ENCODE assay signal across 11 cellular contexts in genomic region chr22:46596819-46597218, GRCh38. TPM values are rescaled to one million over a fixed set of nuclear protein-coding genes. Genes with fewer than 3 reads are reported as not detected.
DNase-seq lines count a peak whose midpoint lies in the region; ATAC-seq and TF ChIP-seq lines count a peak whose summit lies in the region.
"Had no signal": no experiment of that assay in that cellular context is flagged by ENCODE, and none has a peak within 500 bp of the region (broad histone marks: within the 10 kb centered on the region; RNA-seq: fewer than 3 reads in every experiment).

No MANE protein-coding gene starts in this region.

- peaks cover 97% of the 10 kb centered on the region for H3K4me1 Mint-ChIP-seq in dendritic cell treated with granulocyte-macrophage colony-stimulating factor and Interleukin-4, amounts not matched to agents 40 ng/mL and 50 ng/mL, for 4 days (ENCODE audit: low read depth)

- no peaks in the 10 kb centered on the region for H3K79me2 ChIP-seq in trophoblast cell (ENCODE audit: control insufficient read depth, insufficient read depth, low read length, poor library complexity)

- no peak for ATAC-seq in SK-N-SH treated with all-trans-retinoic acid at 6 μM for 48 hours
- no peak for ATAC-seq in HG03097 (IDR thresholded peaks at IDR 0.05; ENCODE audit: low FRiP score, unreplicated experiment)
- ATAC-seq in gastrocnemius medialis: no peak
- ATAC-seq: naive thymus-derived CD8-positive, alpha-beta T cell had no signal

- no peak overlapping the region for H3K18ac ChIP-seq in trophoblast cell (ENCODE audit: low read length)

- intact Hi-C loops in dendritic cell treated with granulocyte-macrophage colony-stimulating factor and Interleukin-4, amounts not matched to agents 40 ng/mL and 50 ng/mL, for 4 days (cut with micrococcal nuclease): no loop called here
- intact Hi-C loops in gastrocnemius medialis (cut with DNase I; ENCODE audit: low total_unique reads): no loop called here

- TF ChIP-seq CTCF in gastrocnemius medialis (IDR thresholded peaks at IDR 0.05 in 4 of 5, conservative IDR thresholded peaks at IDR 0.05 in 1 of 5): no peak

- no peak overlapping the region for H3K14ac ChIP-seq in trophoblast cell (ENCODE audit: low read length)

- no peak overlapping the region for H4K91ac ChIP-seq in trophoblast cell (ENCODE audit: low read depth, low read length)

- H3K79me1 ChIP-seq in trophoblast cell (ENCODE audit: low read length): no peaks in the 10 kb centered on the region

- peaks cover 0 to under 1% of the 10 kb centered on the region in 2 experiments for H3K36me3 ChIP-seq in trophoblast cell (ENCODE audit: control insufficient read depth in 1 of 2, insufficient read depth in 2 of 2, low read length in 2 of 2)
- H3K36me3 ChIP-seq in gastrocnemius medialis: no peaks in the 10 kb centered on the region

- H3K9me3 ChIP-seq in trophoblast cell (ENCODE audit: insufficient read depth, low read depth, low read length): no peaks in the 10 kb centered on the region
- H3K9me3 ChIP-seq in gastrocnemius medialis: no peaks in the 10 kb centered on the region

- no peak overlapping the region for H4K12ac ChIP-seq in trophoblast cell (ENCODE audit: low read depth, low read length)

- peaks cover 39% of the 10 kb centered on the region for H3K36me3 Mint-ChIP-seq in dendritic cell treated with granulocyte-macrophage colony-stimulating factor and Interleukin-4, amounts not matched to agents 40 ng/mL and 50 ng/mL, for 4 days (ENCODE audit: low read depth)
- H3K36me3 Mint-ChIP-seq: naive thymus-derived CD8-positive, alpha-beta T cell had no signal

- no peak overlapping the region for H2AFZ ChIP-seq in trophoblast cell (ENCODE audit: insufficient read depth, low read length, poor library complexity)

- H3K9me3 Mint-ChIP-seq in dendritic cell treated with granulocyte-macrophage colony-stimulating factor and Interleukin-4, amounts not matched to agents 40 ng/mL and 50 ng/mL, for 4 days: no peaks in the 10 kb centered on the region
- H3K9me3 Mint-ChIP-seq: naive thymus-derived CD8-positive, alpha-beta T cell had no signal

- no peak overlapping the region for H2BK12ac ChIP-seq in trophoblast cell (ENCODE audit: low read length)

- H2BK5ac ChIP-seq in trophoblast cell (ENCODE audit: low read depth, low read length, poor library complexity): no peak overlapping the region

- H3K4me3 Mint-ChIP-seq in dendritic cell treated with granulocyte-macrophage colony-stimulating factor and Interleukin-4, amounts not matched to agents 40 ng/mL and 50 ng/mL, for 4 days: no peak overlapping the region
- H3K4me3 Mint-ChIP-seq: naive thymus-derived CD8-positive, alpha-beta T cell had no signal

- no peak overlapping the region for H3K23ac ChIP-seq in trophoblast cell (ENCODE audit: low read length)

- no peak overlapping the region for H2BK120ac ChIP-seq in trophoblast cell (ENCODE audit: insufficient read depth, low read length, poor library complexity)

- no peak overlapping the region for H4K8ac ChIP-seq in trophoblast cell (ENCODE audit: low read depth, low read length)

- H3K27ac ChIP-seq in trophoblast cell (ENCODE audit: low read depth, low read length) (no peak overlapping the region), gastrocnemius medialis (peak overlapping the region in 2 of 4 donors; percentile 15 to 66)
- H3K27ac ChIP-seq: KMS-11 had no signal

- H2AK5ac ChIP-seq in trophoblast cell (ENCODE audit: low read length): no peak overlapping the region

- no peak overlapping the region for H3K4ac ChIP-seq in trophoblast cell (ENCODE audit: low read depth, low read length)

- peak overlapping the region; percentile 90 for H3K27ac Mint-ChIP-seq in dendritic cell treated with granulocyte-macrophage colony-stimulating factor and Interleukin-4, amounts not matched to agents 40 ng/mL and 50 ng/mL, for 4 days
- H3K27ac Mint-ChIP-seq: naive thymus-derived CD8-positive, alpha-beta T cell had no signal

- no CpG with 5 or more reads among the region's 7 CpGs for WGBS in trophoblast cell (ENCODE audit: extremely low coverage, insufficient coverage, insufficient read length)

- H3K4me3 ChIP-seq in trophoblast cell (ENCODE audit: low read depth, low read length) (no peak overlapping the region), gastrocnemius medialis (no peak overlapping the region)

- TF ChIP-seq POLR2A in gastrocnemius medialis (IDR thresholded peaks at IDR 0.05): no peak

- H3K4me1 ChIP-seq in trophoblast cell (ENCODE audit: control insufficient read depth in 1 of 2, insufficient read depth in 2 of 2, low read length in 2 of 2) (peaks cover 2 to 14% of the 10 kb centered on the region in 2 experiments), gastrocnemius medialis (peaks cover 29% of the 10 kb centered on the region in 2 donors)

- no peaks in the 10 kb centered on the region for H3K27me3 ChIP-seq in trophoblast cell (ENCODE audit: insufficient read depth, low read length)
- no peaks in the 10 kb centered on the region for H3K27me3 ChIP-seq in gastrocnemius medialis

- peak overlapping the region; percentile 30 for H3K4me2 ChIP-seq in trophoblast cell (ENCODE audit: low read length)
- H3K4me2 ChIP-seq: KMS-11 had no signal

- in situ Hi-C loops in gastrocnemius medialis (cut with MboI; ENCODE audit: low sequenced_read_pairs in 4 of 4): no loop called here

- H3K9ac ChIP-seq in trophoblast cell (ENCODE audit: low read length): no peak overlapping the region
- H3K9ac ChIP-seq: KMS-11 had no signal

- DNase-seq in DMS53 (lab: John Stamatoyannopoulos, UW) (peak; percentile 96), NCI-H2029 (lab: John Stamatoyannopoulos, UW) (peak; percentile 73), trophoblast cell (peak; percentile 96 to 98), gastrocnemius medialis (no peak)
- DNase-seq in stimulated activated CD4-positive, alpha-beta T cell treated with anti-CD3 and anti-CD28 coated beads, Interleukin-2, amount 100 ng/mL, for 24 hours: no peak
- DNase-seq: activated gamma-delta T cell; naive thymus-derived CD8-positive, alpha-beta T cell had no signal

- H3K27me3 Mint-ChIP-seq in dendritic cell treated with granulocyte-macrophage colony-stimulating factor and Interleukin-4, amounts not matched to agents 40 ng/mL and 50 ng/mL, for 4 days: no peaks in the 10 kb centered on the region
- H3K27me3 Mint-ChIP-seq: naive thymus-derived CD8-positive, alpha-beta T cell had no signal

TF ChIP-seq in SK-N-SH treated with all-trans-retinoic acid at 6 μM for 48 hours, 23 proteins besides CTCF, POLR2A, EP300 and RAD21 (continues in another document):
- no peak for TF ChIP-seq ISL1 (CRISPR knock-in tag; IDR thresholded peaks at IDR 0.05)
- TF ChIP-seq ZFP30 (CRISPR knock-in tag; IDR thresholded peaks at IDR 0.05): no peak
- no peak for TF ChIP-seq ZNF565 (CRISPR knock-in tag; conservative IDR thresholded peaks at IDR 0.05; ENCODE audit: low read depth)
- no peak for TF ChIP-seq TCF4 (CRISPR knock-in tag; IDR thresholded peaks at IDR 0.05; ENCODE audit: borderline replicate concordance)
- TF ChIP-seq ESRRG (CRISPR knock-in tag; IDR thresholded peaks at IDR 0.05): no peak
- no peak for TF ChIP-seq CREB5 (CRISPR knock-in tag; IDR thresholded peaks at IDR 0.05; ENCODE audit: low read depth)
- no peak for TF ChIP-seq PPARA (CRISPR knock-in tag; IDR thresholded peaks at IDR 0.05; ENCODE audit: borderline replicate concordance)
- no peak for TF ChIP-seq GLIS3 (CRISPR knock-in tag; IDR thresholded peaks at IDR 0.05)
- TF ChIP-seq PATZ1 (CRISPR knock-in tag; IDR thresholded peaks at IDR 0.05; ENCODE audit: borderline replicate concordance): no peak
- no peak for TF ChIP-seq TOX (CRISPR knock-in tag; IDR thresholded peaks at IDR 0.05; ENCODE audit: borderline replicate concordance)
- no peak for TF ChIP-seq SNAI2 (CRISPR knock-in tag; IDR thresholded peaks at IDR 0.05)
- TF ChIP-seq CSDC2 (CRISPR knock-in tag; IDR thresholded peaks at IDR 0.05): no peak
- TF ChIP-seq BACH2 (CRISPR knock-in tag; IDR thresholded peaks at IDR 0.05; ENCODE audit: borderline replicate concordance): no peak
- no peak for TF ChIP-seq ZFP3 (CRISPR knock-in tag; IDR thresholded peaks at IDR 0.05)
- no peak for TF ChIP-seq RARB (CRISPR knock-in tag; IDR thresholded peaks at IDR 0.05)

RNA-seq across cellular contexts. Expression of gene GRAMD4, which starts 23.4 kb away (rescaled TPM):
- 10.6 and 11.0 TPM in 2 replicates for polyA plus RNA-seq in trophoblast cell (2013)
- total RNA-seq in gastrocnemius medialis: 100 to 1,000 TPM in 1 of 4 donors, 10 to 100 TPM in 3; 16.7 to 106 (median 53.3) TPM

RNA-seq across cellular contexts. Expression of gene CELSR1, which starts 59.4 kb away (rescaled TPM):
- 28.5 and 29.5 TPM in 2 replicates for polyA plus RNA-seq in trophoblast cell (2013)
- total RNA-seq in gastrocnemius medialis: 1 to 10 TPM in 2 of 4 donors, under 1 TPM in 2; 0.10 to 1.5 (median 0.87) TPM

Comparison
In these comparisons a context has a peak if more than half of its experiments do, and no peak if none do; other contexts are left out.
1. DNase-seq: peak in DMS53 (single experiment), NCI-H2029 (single experiment) and trophoblast cell (2 of 2); none in stimulated activated CD4-positive, alpha-beta T cell treated with anti-CD3 and anti-CD28 coated beads, Interleukin-2, amount 100 ng/mL, for 24 hours (0 of 2) and gastrocnemius medialis (0 of 2).